Comparison of ENCODE assay signal across 9 cellular contexts in the genomic region with DNA sequence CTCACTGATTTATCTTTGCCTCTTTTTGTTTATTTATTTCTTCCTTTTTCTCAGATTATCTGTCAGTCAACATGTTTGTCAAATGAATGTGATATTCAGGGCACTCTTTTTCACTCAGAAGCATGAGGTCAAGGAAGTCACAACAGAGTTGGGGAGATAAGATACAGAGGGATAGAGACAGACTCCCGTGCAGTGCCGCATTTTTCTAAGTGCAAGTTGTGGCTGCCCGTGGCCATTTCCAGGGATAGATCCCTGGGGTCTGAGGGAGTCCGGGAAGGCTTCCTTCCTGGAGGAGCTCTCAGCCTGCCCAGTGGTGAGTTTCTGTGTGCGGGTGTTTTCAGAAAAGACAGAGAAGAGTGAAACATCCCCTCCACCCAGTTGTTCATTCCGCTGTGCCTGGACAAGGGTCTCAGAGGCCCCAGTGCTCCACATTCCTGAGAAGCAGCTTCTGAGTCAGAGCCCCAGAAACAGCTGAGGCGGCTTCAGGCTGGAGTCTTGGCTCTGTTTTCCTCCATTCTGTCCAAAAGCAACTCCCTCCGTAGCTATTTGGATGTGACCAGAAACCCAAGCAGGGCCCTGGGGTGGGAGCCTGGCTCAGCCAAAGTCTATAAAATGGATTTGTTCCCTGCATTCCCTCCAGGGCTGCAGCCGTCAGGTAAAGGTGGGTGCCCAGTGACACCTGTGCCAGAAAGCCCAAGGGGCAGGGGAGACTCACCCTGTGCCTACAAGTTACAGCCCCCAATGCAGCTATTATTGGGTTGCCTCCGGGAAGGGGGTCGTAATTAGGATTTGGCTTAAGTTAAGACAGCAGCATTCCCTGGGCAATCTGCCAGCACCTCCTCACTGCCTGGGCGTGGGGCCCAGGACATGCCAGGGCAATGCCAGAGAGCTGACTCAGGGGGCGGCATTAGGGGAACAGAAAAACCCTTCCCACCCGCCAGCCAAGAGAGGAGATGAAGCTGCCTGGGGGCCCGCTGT. TPM values are rescaled to one million over a fixed set of nuclear protein-coding genes. Genes with fewer than 3 reads are reported as not detected.
DNase-seq lines count a peak whose midpoint lies in the region; ATAC-seq and TF ChIP-seq lines count a peak whose summit lies in the region.
"Had no signal": no experiment of that assay in that cellular context is flagged by ENCODE, and none has a peak within 500 bp of the region (broad histone marks: within the 10 kb centered on the region; RNA-seq: fewer than 3 reads in every experiment).

No MANE protein-coding gene starts in this region.

- no peaks in the 10 kb centered on the region for H3K27me3 ChIP-seq in SJSA1 (replicated peaks)

- no peaks in the 10 kb centered on the region for H3K9me3 Mint-ChIP-seq in activated CD4-positive, alpha-beta T cell treated with anti-CD3 and anti-CD28 coated beads, Interleukin-2, amount 10 ng/mL, durations not matched to agents 7 days and 5 days
- H3K9me3 Mint-ChIP-seq: IgD-negative memory B cell had no signal

- H3K27me3 Mint-ChIP-seq in activated CD4-positive, alpha-beta T cell treated with anti-CD3 and anti-CD28 coated beads, Interleukin-2, amount 10 ng/mL, durations not matched to agents 7 days and 5 days: peaks cover 5% of the 10 kb centered on the region
- H3K27me3 Mint-ChIP-seq: IgD-negative memory B cell had no signal

- no peaks in the 10 kb centered on the region for H3K36me3 Mint-ChIP-seq in activated CD4-positive, alpha-beta T cell treated with anti-CD3 and anti-CD28 coated beads, Interleukin-2, amount 10 ng/mL, durations not matched to agents 7 days and 5 days (ENCODE audit: low read depth)
- H3K36me3 Mint-ChIP-seq: IgD-negative memory B cell had no signal

- peak overlapping the region; percentile 95 for H3K27ac ChIP-seq in SJSA1

- POLR2A ChIA-PET in activated CD4-positive, alpha-beta T cell treated with anti-CD3 and anti-CD28 coated beads, Interleukin-2, amount 10 ng/mL, durations not matched to agents 7 days and 5 days (lab: Charles Lee): interaction anchor here (0.5 kb wide), 1 partner anchor 156 kb away, joined by 5 read pairs; no protein-coding TSS in a partner anchor

- DNase-seq in GOT3 (lab: John Stamatoyannopoulos, UW) (peak; percentile 56), SJSA1 (ENCODE audit: low read depth in 1 of 2, low spot score in 2 of 2) (peak; percentile 92 to 98), fibroblast of the aortic adventitia (ENCODE audit: low read depth) (peak; percentile 97), pons (ENCODE audit: low spot score) (peak; percentile 56)
- no peak for DNase-seq in activated CD4-positive, alpha-beta T cell treated with anti-CD3 and anti-CD28 coated beads, Interleukin-2, amount 10 ng/mL, durations not matched to agents 7 days and 5 days

- CTCF ChIA-PET in activated CD4-positive, alpha-beta T cell treated with anti-CD3 and anti-CD28 coated beads, Interleukin-2, amount 10 ng/mL, durations not matched to agents 7 days and 5 days (lab: Charles Lee): interaction anchor here (0.7 to 10.3 kb wide), 15 partner anchors 8 to 296 kb away, joined by 3 to 161 read pairs (median 5); no protein-coding TSS in a partner anchor

- H3K4me3 ChIP-seq in SJSA1: no peak overlapping the region
- H3K4me3 ChIP-seq in fibroblast of the aortic adventitia (ENCODE audit: low read depth, low read length): peak overlapping the region; percentile 31

- no peaks in the 10 kb centered on the region for H3K36me3 ChIP-seq in SJSA1

- no peak overlapping the region for H3K4me3 Mint-ChIP-seq in activated CD4-positive, alpha-beta T cell treated with anti-CD3 and anti-CD28 coated beads, Interleukin-2, amount 10 ng/mL, durations not matched to agents 7 days and 5 days
- H3K4me3 Mint-ChIP-seq: IgD-negative memory B cell had no signal

- H3K4me1 Mint-ChIP-seq in activated CD4-positive, alpha-beta T cell treated with anti-CD3 and anti-CD28 coated beads, Interleukin-2, amount 10 ng/mL, durations not matched to agents 7 days and 5 days: peaks cover 9% of the 10 kb centered on the region

- TF ChIP-seq CTCF in fibroblast of the aortic adventitia (IDR thresholded peaks at IDR 0.05; ENCODE audit: insufficient read depth, low read length): no peak

- no peak overlapping the region for H3K27ac Mint-ChIP-seq in activated CD4-positive, alpha-beta T cell treated with anti-CD3 and anti-CD28 coated beads, Interleukin-2, amount 10 ng/mL, durations not matched to agents 7 days and 5 days

- no peak for ATAC-seq in GM18511 (IDR thresholded peaks at IDR 0.05; ENCODE audit: unreplicated experiment)
- no peak for ATAC-seq in GM18868 (IDR thresholded peaks at IDR 0.05; ENCODE audit: unreplicated experiment)
- no peak for ATAC-seq in HG03135 (IDR thresholded peaks at IDR 0.05; ENCODE audit: unreplicated experiment)

- H3K9me3 ChIP-seq in SJSA1 (replicated peaks): no peaks in the 10 kb centered on the region

- peaks cover 58% of the 10 kb centered on the region for H3K4me1 ChIP-seq in SJSA1 (replicated peaks)

RNA-seq across cellular contexts. Expression of a gene that starts 13.0 kb away (rescaled TPM):
- total RNA-seq in SJSA1 (2014; rRNA removed; shearing (Covaris generic)): 12.5 and 17.6 TPM in 2 replicates
- 25.8 and 31.2 TPM in 2 replicates for total RNA-seq in fibroblast of the aortic adventitia (ENCODE audit: low replicate concordance)
- 10 to 100 TPM; 54.4 to 55.8 TPM for total RNA-seq in activated CD4-positive, alpha-beta T cell treated with anti-CD3 and anti-CD28 coated beads, Interleukin-2, amount 10 ng/mL, durations not matched to agents 7 days and 5 days

RNA-seq across cellular contexts. Expression of a gene that starts 23.6 kb away (rescaled TPM):
- total RNA-seq in SJSA1 (2014; rRNA removed; shearing (Covaris generic)): 4.7 and 6.0 TPM in 2 replicates
- total RNA-seq in fibroblast of the aortic adventitia (ENCODE audit: low replicate concordance): 21.6 and 24.9 TPM in 2 replicates
- total RNA-seq in activated CD4-positive, alpha-beta T cell treated with anti-CD3 and anti-CD28 coated beads, Interleukin-2, amount 10 ng/mL, durations not matched to agents 7 days and 5 days: under 1 TPM; 0.89 to 0.96 TPM
